In the genomic region with DNA sequence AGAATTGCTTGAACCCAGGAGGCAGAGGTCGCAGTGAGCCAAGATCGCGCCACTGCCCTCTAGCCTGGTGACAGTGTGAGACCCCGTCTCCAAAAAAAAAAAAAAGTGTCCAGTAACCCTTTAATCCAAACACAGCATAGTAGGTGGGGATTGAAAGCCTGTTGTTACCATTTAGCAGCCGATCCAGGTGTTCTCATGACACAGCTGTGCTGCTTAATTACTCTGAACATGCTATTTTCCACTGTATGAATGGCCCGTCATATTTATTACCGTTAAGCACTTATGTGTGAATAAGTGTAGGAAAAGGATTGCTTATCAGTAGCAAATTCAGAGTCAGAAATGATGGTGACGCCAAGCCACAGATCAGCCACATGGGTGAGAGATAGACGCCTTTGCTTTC, we compare ENCODE assay signal across 1 cellular context.
TF ChIP-seq lines count a peak whose summit lies in the region.

No MANE protein-coding gene starts in this region.

TF ChIP-seq in K562, 482 proteins besides CTCF, POLR2A, EP300 and RAD21:
- TF ChIP-seq, protein P1, sequence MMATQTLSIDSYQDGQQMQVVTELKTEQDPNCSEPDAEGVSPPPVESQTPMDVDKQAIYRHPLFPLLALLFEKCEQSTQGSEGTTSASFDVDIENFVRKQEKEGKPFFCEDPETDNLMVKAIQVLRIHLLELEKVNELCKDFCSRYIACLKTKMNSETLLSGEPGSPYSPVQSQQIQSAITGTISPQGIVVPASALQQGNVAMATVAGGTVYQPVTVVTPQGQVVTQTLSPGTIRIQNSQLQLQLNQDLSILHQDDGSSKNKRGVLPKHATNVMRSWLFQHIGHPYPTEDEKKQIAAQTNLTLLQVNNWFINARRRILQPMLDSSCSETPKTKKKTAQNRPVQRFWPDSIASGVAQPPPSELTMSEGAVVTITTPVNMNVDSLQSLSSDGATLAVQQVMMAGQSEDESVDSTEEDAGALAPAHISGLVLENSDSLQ (IDR thresholded peaks at IDR 0.05) = no peak
- TF ChIP-seq ZNF384 (IDR thresholded peaks at IDR 0.05; ENCODE audit: low read depth, low read length) = 0 out of 2 replicates have a peak, but pooled peaks have one; percentile 17
